Comparison of ENCODE assay signal across 23 cellular contexts in the genomic region with DNA sequence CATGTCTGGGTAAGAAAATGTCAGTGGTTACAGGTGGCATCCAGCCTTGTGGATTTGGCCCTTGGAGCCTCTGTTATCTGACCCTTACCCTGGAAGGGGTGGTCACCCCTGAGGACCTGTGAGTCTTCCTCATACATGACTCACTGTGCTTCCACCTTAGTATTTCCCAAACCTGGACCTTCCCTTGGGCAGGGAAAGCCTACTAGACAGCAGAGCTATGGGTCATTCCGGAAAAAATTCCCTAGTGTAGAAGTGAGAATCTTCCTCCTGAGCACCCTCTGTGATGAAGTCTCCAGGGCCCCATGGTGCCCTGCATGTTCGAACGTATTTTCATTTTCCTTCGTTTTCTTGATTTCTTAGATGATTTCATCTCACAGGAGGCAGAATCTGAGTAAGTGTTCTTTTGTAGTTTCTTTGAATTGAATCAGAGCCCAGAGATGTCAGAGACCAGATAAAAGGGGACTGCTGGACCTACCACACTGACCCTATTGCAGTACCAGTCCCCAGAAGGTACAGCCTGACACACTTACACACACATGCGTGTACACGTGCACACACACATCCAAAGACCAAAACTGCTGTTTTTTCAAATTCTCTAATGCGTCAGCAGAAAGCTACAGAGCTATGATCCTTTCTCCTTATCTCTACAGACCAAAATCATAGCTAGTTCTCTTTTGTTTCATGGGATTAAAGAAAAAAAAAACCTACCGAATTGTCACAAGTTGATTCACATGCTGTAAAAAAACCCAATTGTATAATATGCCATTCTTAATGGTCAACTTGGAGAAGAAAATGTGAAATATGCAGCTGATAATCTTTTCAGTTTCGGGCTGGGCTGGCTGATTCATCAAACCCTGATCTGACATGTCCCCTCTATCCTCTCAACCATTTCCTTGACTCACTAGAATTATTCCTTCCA. TPM values are rescaled to one million over a fixed set of nuclear protein-coding genes. Genes with fewer than 3 reads are reported as not detected.
A peak's percentile ranks its signal among the peaks of the same experiment; 100 is the strongest.
DNase-seq lines count a peak whose midpoint lies in the region; ATAC-seq and TF ChIP-seq lines count a peak whose summit lies in the region.
"Had no signal": no experiment of that assay in that cellular context is flagged by ENCODE, and none has a peak within 500 bp of the region (broad histone marks: within the 10 kb centered on the region; RNA-seq: fewer than 3 reads in every experiment).

No MANE protein-coding gene starts in this region.

- no peaks in the 10 kb centered on the region for H3K27me3 ChIP-seq in PC-9 (ENCODE audit: insufficient read depth, low read depth)
- H3K27me3 ChIP-seq: vagina had no signal

- H3K4me3 ChIP-seq in PC-9: no peak overlapping the region
- H3K4me3 ChIP-seq: vagina had no signal

- no peaks in the 10 kb centered on the region for H3K9me2 ChIP-seq in PC-9 (ENCODE audit: insufficient read depth)

- peak; percentile 5 for DNase-seq in Daoy (ENCODE audit: low read depth)
- DNase-seq in PC-9: peak; percentile 34 to 71
- DNase-seq in epithelial cell of prostate (ENCODE audit: low read depth, low spot score): no peak
- peak; percentile 75 for DNase-seq in non-pigmented ciliary epithelial cell (ENCODE audit: low read depth)
- no peak for DNase-seq in SK-N-DZ (ENCODE audit: low spot score)
- no peak for DNase-seq in OCI-M2 (lab: John Stamatoyannopoulos, UW; ENCODE audit: unreplicated experiment)
- DNase-seq: activated CD4-positive, CD25-positive, alpha-beta regulatory T cell treated with anti-CD3 and anti-CD28 coated beads, Interleukin-2, amount 50 U/mL, for 72 hours; activated naive CD4-positive, alpha-beta T cell treated with anti-CD3 and anti-CD28 coated beads, Interleukin-2, amount 50 U/mL, for 16 hours; cerebellar nuclear complex; COR-L47; GF-D8; glutamatergic neuron; islet precursor cell; KBM-7; NCI-H1105; NCI-H2171 treated with DMSO at 0.1 percent for 48 hours; NK-92 treated with Interleukin-12 subunit alpha and Interleukin-12 subunit beta, amount 100 ng/mL, for 24 hours; posterior cingulate gyrus; stimulated activated CD4-positive, alpha-beta T cell treated with anti-CD3 and anti-CD28 coated beads, Interleukin-12 subunit alpha, Interleukin-12 subunit beta, amount 100 ng/mL, for 4 hours; stimulated activated naive CD4-positive, alpha-beta T cell treated with Interleukin-2 at 50 U/mL for 16 hours had no signal

- intact Hi-C loops in PC-9 (cut with micrococcal nuclease; ENCODE audit: unreplicated experiment): loop anchor here (5.0 to 10.0 kb wide), 2 partner anchors 40 to 133 kb away; no protein-coding TSS in a partner anchor

- peaks cover 10% of the 10 kb centered on the region; the same call in 1 of the 2 replicates for H3F3A ChIP-seq in PC-9 (ENCODE audit: insufficient read depth, low read depth)

- CTCF ChIA-PET in PC-9 (lab: Charles Lee): no interaction called here

- BruUV-seq in PC-9 (replicated peaks; lab: Mats Ljungman, UMichigan): TSS peak; percentile 45

- H3K27ac ChIP-seq in PC-9 (peak overlapping the region; percentile 79), epithelial cell of prostate (peak overlapping the region; percentile 91)
- H3K27ac ChIP-seq: vagina had no signal

- no peak for ATAC-seq in GM19455 (IDR thresholded peaks at IDR 0.05; ENCODE audit: unreplicated experiment)
- no peak for ATAC-seq in HG03521 (IDR thresholded peaks at IDR 0.05; ENCODE audit: unreplicated experiment)

- no peaks in the 10 kb centered on the region for H3K36me3 ChIP-seq in PC-9 (ENCODE audit: low read depth)
- H3K36me3 ChIP-seq: vagina had no signal

- H3K9me3 ChIP-seq in PC-9 (ENCODE audit: insufficient read depth, low read depth): no peaks in the 10 kb centered on the region
- H3K9me3 ChIP-seq: vagina had no signal

- H4K20me1 ChIP-seq in PC-9 (ENCODE audit: insufficient read depth): no peaks in the 10 kb centered on the region

- H3K4me2 ChIP-seq in PC-9: peak overlapping the region; percentile 41

- peaks cover 33% of the 10 kb centered on the region for H3K4me1 ChIP-seq in PC-9 (replicated peaks; ENCODE audit: insufficient read depth)
- H3K4me1 ChIP-seq: vagina had no signal

- POLR2A ChIA-PET in PC-9 (lab: Charles Lee; ENCODE audit: unreplicated experiment): interaction anchor here (0.6 kb wide), 1 partner anchor 46 kb away, joined by 3 read pairs; no protein-coding TSS in a partner anchor

- peaks cover 7% of the 10 kb centered on the region; the same call in 1 of the 2 replicates for H3K79me2 ChIP-seq in PC-9 (ENCODE audit: low read depth)

- no peak overlapping the region for H2AFZ ChIP-seq in PC-9

- no peak for TF ChIP-seq CTCF in PC-9 (conservative IDR thresholded peaks at IDR 0.05)

RNA-seq across cellular contexts. Expression of gene ARHGEF3, which starts 50.5 kb away (rescaled TPM):
- total RNA-seq in Daoy (2014; rRNA removed; shearing (Covaris generic)): 5.1 and 5.3 TPM in 2 replicates
- 44.6 and 49.2 TPM in 2 replicates for total RNA-seq in PC-9 (2021)
- polyA plus RNA-seq in SK-N-DZ (2014; cell fraction: cytosol; rRNA removed): 2.7 and 5.7 TPM in 2 replicates
- 3.4 and 4.6 TPM in 2 replicates for polyA plus RNA-seq in SK-N-DZ (2014; cell fraction: nucleus; rRNA removed)

Comparison
In these comparisons a context has a peak if more than half of its experiments do, and no peak if none do; other contexts are left out.
1. DNase-seq: peak in Daoy (single experiment), PC-9 (2 of 2) and non-pigmented ciliary epithelial cell (single experiment); none in epithelial cell of prostate (single experiment), SK-N-DZ (single experiment) and OCI-M2 (single experiment).